Comparison of ENCODE assay signal across 1 cellular context in the genomic region with DNA sequence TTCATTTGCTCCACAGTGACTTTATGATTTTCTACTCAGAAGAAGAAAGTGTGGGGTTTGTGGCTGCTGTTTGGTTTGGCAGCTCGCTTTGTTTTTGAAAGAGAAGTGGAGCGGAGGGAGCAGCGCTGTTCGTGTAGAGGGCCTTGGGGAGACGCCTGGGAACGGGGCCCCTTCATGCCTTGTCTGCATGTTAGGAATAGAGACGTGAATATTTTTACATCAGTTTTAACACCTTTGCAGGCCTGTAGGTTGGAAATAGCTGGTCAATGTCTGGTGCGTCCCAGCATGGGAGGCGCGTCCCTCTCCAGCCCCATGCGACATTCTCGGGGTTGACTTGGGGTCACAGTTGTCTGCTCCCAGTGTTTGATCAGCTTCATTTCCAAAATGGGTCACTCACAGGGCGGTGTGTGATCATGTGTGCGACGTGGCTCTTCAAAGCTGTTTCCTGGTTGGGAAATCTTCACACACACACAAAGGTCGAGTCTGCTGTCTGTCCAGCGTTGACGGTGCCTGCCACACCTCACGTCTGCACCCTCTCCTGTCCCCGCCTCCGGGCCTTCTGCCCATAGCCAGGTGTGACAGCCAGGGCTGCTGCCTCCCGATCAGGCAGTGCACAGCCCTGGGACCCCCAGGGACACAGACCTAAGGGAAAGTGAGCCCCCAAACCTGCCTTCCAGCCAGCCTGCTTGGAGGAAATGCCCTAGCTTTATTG.
A peak's percentile ranks its signal among the peaks of the same experiment; 100 is the strongest.
TF ChIP-seq lines count a peak whose summit lies in the region.

No MANE protein-coding gene starts in this region.

TF ChIP-seq in HepG2, 621 proteins besides CTCF, POLR2A, EP300 and RAD21 (continued from another document and continues in another):
- TF ChIP-seq, protein P1, sequence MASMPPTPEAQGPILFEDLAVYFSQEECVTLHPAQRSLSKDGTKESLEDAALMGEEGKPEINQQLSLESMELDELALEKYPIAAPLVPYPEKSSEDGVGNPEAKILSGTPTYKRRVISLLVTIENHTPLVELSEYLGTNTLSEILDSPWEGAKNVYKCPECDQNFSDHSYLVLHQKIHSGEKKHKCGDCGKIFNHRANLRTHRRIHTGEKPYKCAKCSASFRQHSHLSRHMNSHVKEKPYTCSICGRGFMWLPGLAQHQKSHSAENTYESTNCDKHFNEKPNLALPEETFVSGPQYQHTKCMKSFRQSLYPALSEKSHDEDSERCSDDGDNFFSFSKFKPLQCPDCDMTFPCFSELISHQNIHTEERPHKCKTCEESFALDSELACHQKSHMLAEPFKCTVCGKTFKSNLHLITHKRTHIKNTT (CRISPR knock-in tag; IDR thresholded peaks at IDR 0.05): no peak
- TF ChIP-seq ZFP36 (IDR thresholded peaks at IDR 0.05; ENCODE audit: borderline replicate concordance, low read depth, low read length, partially characterized antibody): no peak
- TF ChIP-seq ZNF749 (CRISPR knock-in tag; IDR thresholded peaks at IDR 0.05; ENCODE audit: borderline replicate concordance): peak; percentile 79; the same call in 1 of the 2 replicates
- TF ChIP-seq NRL (CRISPR knock-in tag; IDR thresholded peaks at IDR 0.05; ENCODE audit: borderline replicate concordance): peak; percentile 91
- TF ChIP-seq POGK (CRISPR knock-in tag; conservative IDR thresholded peaks at IDR 0.05): peak; percentile 70
- no peak for TF ChIP-seq ZNF75D (CRISPR knock-in tag; IDR thresholded peaks at IDR 0.05; ENCODE audit: borderline replicate concordance)
- TF ChIP-seq, protein P2, sequence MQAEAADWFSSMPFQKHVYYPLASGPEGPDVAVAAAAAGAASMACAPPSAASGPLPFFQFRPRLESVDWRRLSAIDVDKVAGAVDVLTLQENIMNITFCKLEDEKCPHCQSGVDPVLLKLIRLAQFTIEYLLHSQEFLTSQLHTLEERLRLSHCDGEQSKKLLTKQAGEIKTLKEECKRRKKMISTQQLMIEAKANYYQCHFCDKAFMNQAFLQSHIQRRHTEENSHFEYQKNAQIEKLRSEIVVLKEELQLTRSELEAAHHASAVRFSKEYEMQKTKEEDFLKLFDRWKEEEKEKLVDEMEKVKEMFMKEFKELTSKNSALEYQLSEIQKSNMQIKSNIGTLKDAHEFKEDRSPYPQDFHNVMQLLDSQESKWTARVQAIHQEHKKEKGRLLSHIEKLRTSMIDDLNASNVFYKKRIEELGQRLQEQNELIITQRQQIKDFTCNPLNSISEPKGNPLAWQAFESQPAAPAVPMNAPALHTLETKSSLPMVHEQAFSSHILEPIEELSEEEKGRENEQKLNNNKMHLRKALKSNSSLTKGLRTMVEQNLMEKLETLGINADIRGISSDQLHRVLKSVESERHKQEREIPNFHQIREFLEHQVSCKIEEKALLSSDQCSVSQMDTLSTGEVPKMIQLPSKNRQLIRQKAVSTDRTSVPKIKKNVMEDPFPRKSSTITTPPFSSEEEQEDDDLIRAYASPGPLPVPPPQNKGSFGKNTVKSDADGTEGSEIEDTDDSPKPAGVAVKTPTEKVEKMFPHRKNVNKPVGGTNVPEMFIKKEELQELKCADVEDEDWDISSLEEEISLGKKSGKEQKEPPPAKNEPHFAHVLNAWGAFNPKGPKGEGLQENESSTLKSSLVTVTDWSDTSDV (CRISPR knock-in tag; IDR thresholded peaks at IDR 0.05): peak; percentile 54; the same call in 1 of the 2 replicates
- TF ChIP-seq NR2F1 (CRISPR knock-in tag; IDR thresholded peaks at IDR 0.05): peak; percentile 88 to 89; a peak in 3 of 4 replicates
- TF ChIP-seq ZNF562 (CRISPR knock-in tag; IDR thresholded peaks at IDR 0.05; ENCODE audit: borderline replicate concordance): no peak
- peak; percentile 81; the same call in 1 of the 2 replicates for TF ChIP-seq KDM5B (CRISPR knock-in tag; IDR thresholded peaks at IDR 0.05; ENCODE audit: borderline replicate concordance)
- TF ChIP-seq RARG (CRISPR knock-in tag; IDR thresholded peaks at IDR 0.05; ENCODE audit: low read depth): no peak
- peak; percentile 37; the same call in 1 of the 2 replicates for TF ChIP-seq NKX3-1 (CRISPR knock-in tag; IDR thresholded peaks at IDR 0.05)
- TF ChIP-seq, protein P3, sequence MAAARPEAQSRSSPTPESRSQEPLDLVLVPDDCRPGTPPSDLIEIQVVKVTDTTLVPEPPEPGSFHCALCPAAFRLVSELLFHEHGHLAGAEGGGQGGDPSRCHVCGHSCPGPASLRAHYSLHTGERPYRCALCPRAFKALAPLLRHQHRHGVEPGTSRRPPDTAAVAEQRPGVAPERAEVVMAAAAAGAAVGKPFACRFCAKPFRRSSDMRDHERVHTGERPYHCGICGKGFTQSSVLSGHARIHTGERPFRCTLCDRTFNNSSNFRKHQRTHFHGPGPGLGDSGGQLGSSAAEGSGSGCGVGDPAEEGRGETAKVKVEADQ (CRISPR knock-in tag; IDR thresholded peaks at IDR 0.05; ENCODE audit: borderline replicate concordance): peak; percentile 90
- TF ChIP-seq IRF2 (CRISPR knock-in tag; IDR thresholded peaks at IDR 0.05): peak; percentile 97
- TF ChIP-seq ZGPAT (CRISPR knock-in tag; IDR thresholded peaks at IDR 0.05): peak; percentile 97
- TF ChIP-seq ZNF687 (CRISPR knock-in tag; IDR thresholded peaks at IDR 0.05): peak; percentile 99
- no peak for TF ChIP-seq ZNF326 (CRISPR knock-in tag; IDR thresholded peaks at IDR 0.05; ENCODE audit: borderline replicate concordance)
- no peak for TF ChIP-seq ZFP36L2 (CRISPR knock-in tag; IDR thresholded peaks at IDR 0.05)
- 0 out of 2 replicates have a peak, but pooled peaks have one; percentile 53 for TF ChIP-seq ZHX1 (CRISPR knock-in tag; IDR thresholded peaks at IDR 0.05; ENCODE audit: low read depth)
- TF ChIP-seq DMAP1 (CRISPR knock-in tag; IDR thresholded peaks at IDR 0.05): peak; percentile 92
- no peak for TF ChIP-seq MTF1 (CRISPR knock-in tag; IDR thresholded peaks at IDR 0.05)
- TF ChIP-seq ZNF639 (CRISPR knock-in tag; conservative IDR thresholded peaks at IDR 0.05): peak; percentile 33; the same call in 1 of the 2 replicates
- TF ChIP-seq RERE (CRISPR knock-in tag; IDR thresholded peaks at IDR 0.05; ENCODE audit: low read depth): no peak; the same call in 1 of the 2 replicates
- TF ChIP-seq ZNF557 (CRISPR knock-in tag; IDR thresholded peaks at IDR 0.05): peak; percentile 93; the same call in 1 of the 2 replicates
- TF ChIP-seq RXRA (CRISPR knock-in tag; IDR thresholded peaks at IDR 0.05): peak; percentile 100
- TF ChIP-seq CENPX (CRISPR knock-in tag; IDR thresholded peaks at IDR 0.05): no peak
- peak; percentile 81 for TF ChIP-seq CBX1 (IDR thresholded peaks at IDR 0.05; ENCODE audit: low read depth)
